ENCODE assay signal across 18 cellular contexts in the genomic region with DNA sequence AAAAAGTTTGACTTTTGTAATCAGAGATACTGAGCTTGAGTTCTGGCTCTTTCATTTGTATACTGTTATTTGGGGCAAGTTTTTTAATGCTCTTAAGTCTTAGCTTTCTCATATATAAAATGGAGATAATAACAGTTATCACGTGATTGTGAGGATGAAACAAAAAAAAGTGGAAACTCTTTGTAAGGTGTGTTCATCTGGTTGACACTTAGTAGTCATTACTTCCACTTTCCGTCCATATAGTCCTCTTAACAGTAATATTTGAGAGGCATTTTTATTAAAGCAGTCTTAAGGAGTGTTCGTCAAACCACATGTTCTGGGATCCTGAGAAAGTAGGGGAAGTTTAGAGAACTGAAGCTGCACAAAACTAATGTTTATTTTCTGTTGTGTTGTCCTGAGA.
DNase-seq lines count a peak whose midpoint lies in the region; ATAC-seq and TF ChIP-seq lines count a peak whose summit lies in the region.
"Had no signal": no experiment of that assay in that cellular context is flagged by ENCODE, and none has a peak within 500 bp of the region (broad histone marks: within the 10 kb centered on the region; RNA-seq: fewer than 3 reads in every experiment).

No MANE protein-coding gene starts in this region.

- H3K27ac ChIP-seq in GM23338 (ENCODE audit: low read depth) (no peak overlapping the region), spleen (peak overlapping the region in 5 of 8 donors; percentile 1 to 39 (median 3))
- H3K27ac ChIP-seq: foreskin keratinocyte had no signal

- no peak overlapping the region for H3K4me2 ChIP-seq in GM23338

- H3K4me3 ChIP-seq in GM06990 (replicated peaks; ENCODE audit: low read depth, low read length) (no peak overlapping the region), GM23338 (no peak overlapping the region), spleen (no peak overlapping the region)

- H3K9me3 ChIP-seq in spleen: no peaks in the 10 kb centered on the region

- ATAC-seq in GM23338 (no peak), GM21360 (IDR thresholded peaks at IDR 0.05; ENCODE audit: unreplicated experiment) (no peak), HG03521 (IDR thresholded peaks at IDR 0.05; ENCODE audit: unreplicated experiment) (no peak)
- ATAC-seq: CD8-positive, alpha-beta T cell; foreskin keratinocyte; left lobe of liver had no signal

- H3K9me3 Mint-ChIP-seq in GM23338: no peaks in the 10 kb centered on the region
- peaks cover 2% of the 10 kb centered on the region for H3K9me3 Mint-ChIP-seq in activated naive CD8-positive, alpha-beta T cell treated with anti-CD3 and anti-CD28 coated beads for 36 hours
- H3K9me3 Mint-ChIP-seq in activated CD4-positive, alpha-beta memory T cell treated with anti-CD3 and anti-CD28 coated beads, Interleukin-2, amount 10 ng/mL, durations not matched to agents 7 days and 5 days: no peaks in the 10 kb centered on the region
- H3K9me3 Mint-ChIP-seq: activated naive CD4-positive, alpha-beta T cell treated with anti-CD3 and anti-CD28 coated beads, Interleukin-2, amount 50 U/mL, for 24 hours; CD8-positive, alpha-beta T cell had no signal

- H3K4me1 ChIP-seq in GM23338 (ENCODE audit: insufficient read depth) (peaks cover 62% of the 10 kb centered on the region), spleen (peaks cover 38 to 97% (median 73%) of the 10 kb centered on the region in 6 donors)

- no peak overlapping the region for H3K4me3 Mint-ChIP-seq in GM23338
- H3K4me3 Mint-ChIP-seq in activated naive CD8-positive, alpha-beta T cell treated with anti-CD3 and anti-CD28 coated beads for 36 hours: no peak overlapping the region
- no peak overlapping the region for H3K4me3 Mint-ChIP-seq in activated CD4-positive, alpha-beta memory T cell treated with anti-CD3 and anti-CD28 coated beads, Interleukin-2, amount 10 ng/mL, durations not matched to agents 7 days and 5 days
- H3K4me3 Mint-ChIP-seq: activated naive CD4-positive, alpha-beta T cell treated with anti-CD3 and anti-CD28 coated beads, Interleukin-2, amount 50 U/mL, for 24 hours; CD8-positive, alpha-beta T cell had no signal

- intact Hi-C loops in spleen (cut with DNase I; ENCODE audit: low total_unique reads): no loop called here

- H3K27ac Mint-ChIP-seq in GM23338: 0 out of 2 replicates have a peak overlapping the region, but pooled peaks have one; percentile 14
- peak overlapping the region; percentile 72 for H3K27ac Mint-ChIP-seq in activated naive CD8-positive, alpha-beta T cell treated with anti-CD3 and anti-CD28 coated beads for 36 hours
- H3K27ac Mint-ChIP-seq in activated CD4-positive, alpha-beta memory T cell treated with anti-CD3 and anti-CD28 coated beads, Interleukin-2, amount 10 ng/mL, durations not matched to agents 7 days and 5 days: no peak overlapping the region

- H2AFZ ChIP-seq in GM23338: no peak overlapping the region

- peaks cover 4% of the 10 kb centered on the region; the same call in 1 of the 3 replicates for H3K36me3 Mint-ChIP-seq in GM23338 (ENCODE audit: low read depth)
- H3K36me3 Mint-ChIP-seq in activated naive CD8-positive, alpha-beta T cell treated with anti-CD3 and anti-CD28 coated beads for 36 hours: peaks cover 50% of the 10 kb centered on the region
- peaks cover 61% of the 10 kb centered on the region for H3K36me3 Mint-ChIP-seq in activated CD4-positive, alpha-beta memory T cell treated with anti-CD3 and anti-CD28 coated beads, Interleukin-2, amount 10 ng/mL, durations not matched to agents 7 days and 5 days (ENCODE audit: low read depth)

- TF ChIP-seq CTCF in GM06990 (IDR thresholded peaks at IDR 0.05; ENCODE audit: insufficient read depth, low read length, poor library complexity, severe bottlenecking): no peak
- no peak for TF ChIP-seq CTCF in GM23338 (conservative IDR thresholded peaks at IDR 0.05; ENCODE audit: low read depth in 2 of 2)
- TF ChIP-seq CTCF in spleen (IDR thresholded peaks at IDR 0.05 in 8 of 11, conservative IDR thresholded peaks at IDR 0.05 in 3 of 11): no peak

- DNase-seq in GM06990 (ENCODE audit: extremely low read depth, insufficient read length) (peak; percentile 22), GM23338 (ENCODE audit: low spot score) (no peak), spleen (no peak), islet precursor cell (no peak)
- DNase-seq in activated naive CD8-positive, alpha-beta T cell treated with anti-CD3 and anti-CD28 coated beads for 36 hours: no peak
- no peak for DNase-seq in activated CD4-positive, alpha-beta memory T cell treated with anti-CD3 and anti-CD28 coated beads, Interleukin-2, amount 10 ng/mL, durations not matched to agents 7 days and 5 days
- DNase-seq: CD8-positive, alpha-beta T cell; cerebellar nuclear complex; foreskin keratinocyte; NCI-H1436 treated with DMSO at 0.1 percent for 48 hours; NCI-H2171; NCI-H748 treated with DMSO at 0.1 percent for 48 hours; OCI-M1; Right ventricle myocardium superior had no signal

- no peaks in the 10 kb centered on the region for H3F3A ChIP-seq in GM23338 (replicated peaks; ENCODE audit: low read depth)

- H3K36me3 ChIP-seq in GM06990 (ENCODE audit: control insufficient read depth, insufficient read depth, low read length) (no peaks in the 10 kb centered on the region), GM23338 (ENCODE audit: insufficient read depth) (no peaks in the 10 kb centered on the region), spleen (peaks cover 0 to 58% (median 10%) of the 10 kb centered on the region in 6 donors)

- no peaks in the 10 kb centered on the region for H3K27me3 ChIP-seq in GM06990 (replicated peaks; ENCODE audit: control insufficient read depth, insufficient read depth, low read length)
- no peaks in the 10 kb centered on the region for H3K27me3 ChIP-seq in GM23338 (ENCODE audit: insufficient read depth)
- H3K27me3 ChIP-seq in spleen (replicated peaks in 1 of 7): no peaks in the 10 kb centered on the region
- H3K27me3 ChIP-seq: foreskin keratinocyte had no signal

- no peaks in the 10 kb centered on the region; the same call in 1 of the 2 replicates for H4K20me1 ChIP-seq in GM23338 (replicated peaks; ENCODE audit: insufficient read depth)

- no peaks in the 10 kb centered on the region for H3K27me3 Mint-ChIP-seq in GM23338 (ENCODE audit: insufficient read depth, low read depth, poor library complexity)
- H3K27me3 Mint-ChIP-seq in activated naive CD8-positive, alpha-beta T cell treated with anti-CD3 and anti-CD28 coated beads for 36 hours: no peaks in the 10 kb centered on the region
- H3K27me3 Mint-ChIP-seq in activated CD4-positive, alpha-beta memory T cell treated with anti-CD3 and anti-CD28 coated beads, Interleukin-2, amount 10 ng/mL, durations not matched to agents 7 days and 5 days: no peaks in the 10 kb centered on the region
- H3K27me3 Mint-ChIP-seq: activated naive CD4-positive, alpha-beta T cell treated with anti-CD3 and anti-CD28 coated beads, Interleukin-2, amount 50 U/mL, for 24 hours had no signal

- H3K9me2 ChIP-seq in GM23338 (ENCODE audit: insufficient read depth): 0 out of 2 replicates have a peak, but pooled peaks cover 2% of the 10 kb centered on the region

- peaks cover 53% of the 10 kb centered on the region for H3K4me1 Mint-ChIP-seq in GM23338
- H3K4me1 Mint-ChIP-seq in activated naive CD8-positive, alpha-beta T cell treated with anti-CD3 and anti-CD28 coated beads for 36 hours: peaks cover 63% of the 10 kb centered on the region
- H3K4me1 Mint-ChIP-seq in activated CD4-positive, alpha-beta memory T cell treated with anti-CD3 and anti-CD28 coated beads, Interleukin-2, amount 10 ng/mL, durations not matched to agents 7 days and 5 days: peaks cover 35% of the 10 kb centered on the region

- no peak for TF ChIP-seq POLR2A in spleen (IDR thresholded peaks at IDR 0.05)

- peaks cover 73% of the 10 kb centered on the region for H3K79me2 ChIP-seq in GM23338 (replicated peaks; ENCODE audit: insufficient read depth)

- WGBS in spleen, 5 donors: 29 to 45% (median 34%) methylated on average over 3 of the region's 3 CpGs

- POLR2A ChIA-PET in activated CD4-positive, alpha-beta memory T cell treated with anti-CD3 and anti-CD28 coated beads, Interleukin-2, amount 10 ng/mL, durations not matched to agents 7 days and 5 days (lab: Charles Lee): no interaction called here

- CTCF ChIA-PET in activated CD4-positive, alpha-beta memory T cell treated with anti-CD3 and anti-CD28 coated beads, Interleukin-2, amount 10 ng/mL, durations not matched to agents 7 days and 5 days (lab: Charles Lee): interaction anchor here (0.9 kb wide), 1 partner anchor 11 kb away, joined by 3 read pairs; no protein-coding TSS in a partner anchor

TF ChIP-seq in GM23338, 12 proteins besides CTCF, POLR2A, EP300 and RAD21 (continues in another document):
- no peak for TF ChIP-seq NANOG (IDR thresholded peaks at IDR 0.05; ENCODE audit: borderline replicate concordance)
- no peak for TF ChIP-seq ZNF331 (CRISPR knock-in tag; IDR thresholded peaks at IDR 0.05; ENCODE audit: low read depth)
- TF ChIP-seq STAT1 (IDR thresholded peaks at IDR 0.05; ENCODE audit: unreplicated experiment): no peak
- TF ChIP-seq CREB1 (CRISPR knock-in tag; IDR thresholded peaks at IDR 0.05; ENCODE audit: low read depth): no peak
